In the genomic region with DNA sequence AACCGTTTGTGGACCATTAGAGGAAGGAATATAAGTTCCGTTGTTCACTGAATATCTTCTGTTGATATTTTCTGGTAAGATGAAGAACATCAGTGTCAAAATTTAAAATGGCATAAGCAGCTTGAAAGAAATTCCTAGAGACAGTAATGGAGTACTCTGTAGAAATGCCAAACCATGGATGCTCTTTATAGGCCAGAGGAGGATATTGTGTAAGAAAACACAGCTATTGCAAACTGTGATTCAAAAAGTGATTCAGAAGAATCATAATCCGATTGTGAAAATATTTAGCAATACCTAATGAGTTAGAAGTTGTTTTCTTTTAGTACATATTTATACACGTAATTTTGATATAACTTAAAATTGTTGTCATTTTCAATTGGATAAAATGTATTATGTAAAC, we compare ENCODE assay signal across 10 cellular contexts.
DNase-seq lines count a peak whose midpoint lies in the region; ATAC-seq and TF ChIP-seq lines count a peak whose summit lies in the region.
"Had no signal": no experiment of that assay in that cellular context is flagged by ENCODE, and none has a peak within 500 bp of the region (broad histone marks: within the 10 kb centered on the region; RNA-seq: fewer than 3 reads in every experiment).

No MANE protein-coding gene starts in this region.

- no TSS peak for BruUV-seq in PC-3 (replicated peaks; lab: Mats Ljungman, UMichigan)

- H2AFZ ChIP-seq in PC-3 (ENCODE audit: low read length) (no peak overlapping the region), smooth muscle cell (ENCODE audit: low read depth) (no peak overlapping the region), MM.1S (ENCODE audit: low read length) (no peak overlapping the region)

- H3K79me2 ChIP-seq in PC-3 (ENCODE audit: low read length) (no peaks in the 10 kb centered on the region), smooth muscle cell (ENCODE audit: low read depth) (no peaks in the 10 kb centered on the region), MM.1S (ENCODE audit: low read length) (no peaks in the 10 kb centered on the region)

- H3K27me3 ChIP-seq in PC-3 (ENCODE audit: low read length) (no peaks in the 10 kb centered on the region), smooth muscle cell (ENCODE audit: low read depth) (no peaks in the 10 kb centered on the region), MM.1S (replicated peaks; ENCODE audit: insufficient read depth, low read length) (no peaks in the 10 kb centered on the region)

- H3K9ac ChIP-seq in PC-3 (ENCODE audit: low read length), result no peak overlapping the region
- H3K9ac ChIP-seq in smooth muscle cell (ENCODE audit: low read depth), result no peak overlapping the region
- H3K9ac ChIP-seq in MM.1S (ENCODE audit: low read length), result no peak overlapping the region

- WGBS in smooth muscle cell (ENCODE audit: low lambda C conversion rate), result 80% methylated on average over 4 of the region's 4 CpGs

- H3K9me3 ChIP-seq in PC-3 (ENCODE audit: low read length) (no peaks in the 10 kb centered on the region), smooth muscle cell (replicated peaks; ENCODE audit: low read depth) (no peaks in the 10 kb centered on the region), MM.1S (replicated peaks; ENCODE audit: insufficient read depth, low read length) (no peaks in the 10 kb centered on the region)
- H3K9me3 ChIP-seq: thoracic aorta had no signal

- CTCF ChIA-PET in PC-3 (lab: Charles Lee), result no interaction called here

- DNase-seq in GM04503 (ENCODE audit: low read depth), result peak; percentile 71
- peak; percentile 51 for DNase-seq in PC-3
- DNase-seq in fibroblast of mammary gland (ENCODE audit: low read depth), result peak; percentile 91
- no peak for DNase-seq in smooth muscle cell (lab: John Stamatoyannopoulos, UW; ENCODE audit: unreplicated experiment)
- DNase-seq in MM.1S, result no peak
- no peak for DNase-seq in DMS79 (lab: John Stamatoyannopoulos, UW)
- no peak for DNase-seq in NCI-H69 (lab: John Stamatoyannopoulos, UW)
- DNase-seq: activated CD4-positive, alpha-beta T cell treated with anti-CD3 and anti-CD28 coated beads for 48 hours; immature natural killer cell had no signal

- H4K20me1 ChIP-seq in PC-3 (ENCODE audit: low read length) (no peaks in the 10 kb centered on the region), smooth muscle cell (ENCODE audit: low read depth) (no peaks in the 10 kb centered on the region), MM.1S (ENCODE audit: insufficient read depth, low read length) (no peaks in the 10 kb centered on the region)

- H3K4me3 ChIP-seq in PC-3 (ENCODE audit: low read length) (no peak overlapping the region), fibroblast of mammary gland (ENCODE audit: control insufficient read depth, low read depth, low read length) (no peak overlapping the region), smooth muscle cell (no peak overlapping the region), MM.1S (ENCODE audit: low read length) (no peak overlapping the region)
- H3K4me3 ChIP-seq: thoracic aorta had no signal

- TF ChIP-seq CTCF in PC-3 (conservative IDR thresholded peaks at IDR 0.05; ENCODE audit: low read depth, low read length), result no peak
- no peak for TF ChIP-seq CTCF in fibroblast of mammary gland (conservative IDR thresholded peaks at IDR 0.05; ENCODE audit: control insufficient read depth, insufficient read depth, low read depth, low read length)
- no peak for TF ChIP-seq CTCF in smooth muscle cell (IDR thresholded peaks at IDR 0.05; ENCODE audit: borderline replicate concordance, insufficient read depth, poor library complexity, severe bottlenecking)
- TF ChIP-seq CTCF in MM.1S (IDR thresholded peaks at IDR 0.05; ENCODE audit: low read length), result no peak

- H3K4me2 ChIP-seq in PC-3 (ENCODE audit: low read length) (no peak overlapping the region), smooth muscle cell (peak overlapping the region; percentile 36), MM.1S (ENCODE audit: low read depth, low read length) (no peak overlapping the region)

- no peak for ATAC-seq in PC-3

- H3K4me1 ChIP-seq in PC-3 (ENCODE audit: insufficient read depth, low read length) (peaks cover 11% of the 10 kb centered on the region; the same call in 1 of the 2 replicates), smooth muscle cell (ENCODE audit: low read depth) (no peaks in the 10 kb centered on the region), MM.1S (ENCODE audit: low read length) (no peaks in the 10 kb centered on the region)

- POLR2A ChIA-PET in PC-3 (lab: Charles Lee; ENCODE audit: unreplicated experiment), result no interaction called here

- no peaks in the 10 kb centered on the region for H3K9me2 ChIP-seq in PC-3 (replicated peaks; ENCODE audit: low read length)
- H3K9me2 ChIP-seq in MM.1S (replicated peaks; ENCODE audit: insufficient read depth, low read length), result no peaks in the 10 kb centered on the region

- H3K36me3 ChIP-seq in PC-3 (ENCODE audit: low read depth, low read length), result no peaks in the 10 kb centered on the region
- H3K36me3 ChIP-seq in smooth muscle cell (ENCODE audit: low read depth), result no peaks in the 10 kb centered on the region
- H3K36me3 ChIP-seq in MM.1S (replicated peaks; ENCODE audit: insufficient read depth, low read length), result no peaks in the 10 kb centered on the region
- H3K36me3 ChIP-seq: thoracic aorta had no signal

- H3K27ac ChIP-seq in PC-3 (ENCODE audit: low read length), result no peak overlapping the region
- H3K27ac ChIP-seq in smooth muscle cell (ENCODE audit: low read depth), result peak overlapping the region; percentile 70
- H3K27ac ChIP-seq in MM.1S (ENCODE audit: low read length), result no peak overlapping the region
- H3K27ac ChIP-seq: thoracic aorta had no signal

- intact Hi-C loops in PC-3 (cut with micrococcal nuclease), result no loop called here

- H3F3A ChIP-seq in PC-3 (ENCODE audit: low read length, unreplicated experiment), result no peaks in the 10 kb centered on the region
- peaks cover 8% of the 10 kb centered on the region for H3F3A ChIP-seq in smooth muscle cell (ENCODE audit: low read depth)
- H3F3A ChIP-seq in MM.1S (ENCODE audit: insufficient read depth, low read length), result no peaks in the 10 kb centered on the region

Comparison
In these comparisons a context has a peak if more than half of its experiments do, and no peak if none do; other contexts are left out.
1. DNase-seq: peak in GM04503 (single experiment), PC-3 (single experiment) and fibroblast of mammary gland (single experiment); none in smooth muscle cell (single experiment), MM.1S (single experiment), DMS79 (single experiment) and NCI-H69 (single experiment).